Comparison of ENCODE assay signal across 14 cellular contexts in the genomic region with DNA sequence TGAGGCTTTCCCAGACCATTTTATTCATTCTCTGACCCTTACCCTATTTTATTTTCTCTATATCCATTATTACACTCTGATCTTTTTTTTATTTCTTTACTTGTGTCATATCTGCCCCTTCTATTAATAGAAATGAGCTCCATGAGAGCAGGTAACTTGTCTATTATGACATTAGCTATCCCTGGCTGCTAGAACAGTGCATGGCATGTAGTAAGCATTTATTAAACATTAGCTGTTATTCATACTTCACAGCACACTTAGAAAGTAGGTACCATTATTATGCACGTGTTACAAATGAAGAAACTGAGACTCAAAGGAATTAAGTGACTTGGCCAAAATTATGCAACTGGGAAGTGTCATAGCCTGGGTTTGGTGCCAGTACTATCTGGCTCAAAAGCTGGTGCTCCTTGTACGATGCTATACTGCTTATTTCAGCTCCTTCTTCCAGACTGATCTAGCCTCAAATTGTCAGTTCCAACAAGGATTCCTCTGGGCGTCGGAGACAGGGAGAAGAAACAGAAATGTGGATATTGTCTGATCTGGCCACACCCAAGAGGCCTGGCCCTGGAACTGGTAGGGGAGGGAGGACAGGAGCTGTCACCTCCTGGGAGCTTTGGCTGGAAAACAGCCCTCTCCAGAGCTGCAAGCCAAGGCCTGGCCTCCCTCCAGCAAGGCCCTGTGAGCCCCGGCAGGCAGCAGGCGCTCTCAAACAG. TPM values are rescaled to one million over a fixed set of nuclear protein-coding genes. Genes with fewer than 3 reads are reported as not detected.
A peak's percentile ranks its signal among the peaks of the same experiment; 100 is the strongest.
DNase-seq lines count a peak whose midpoint lies in the region; ATAC-seq and TF ChIP-seq lines count a peak whose summit lies in the region.
"Had no signal": no experiment of that assay in that cellular context is flagged by ENCODE, and none has a peak within 500 bp of the region (broad histone marks: within the 10 kb centered on the region; RNA-seq: fewer than 3 reads in every experiment).

No MANE protein-coding gene starts in this region.

- no peak for TF ChIP-seq CTCF in cardiac muscle cell (IDR thresholded peaks at IDR 0.05; ENCODE audit: low read depth, low read length)
- no peak for TF ChIP-seq CTCF in prostate gland (IDR thresholded peaks at IDR 0.05)

- no peak for TF ChIP-seq POLR2A in prostate gland (IDR thresholded peaks at IDR 0.05)

- H3K36me3 ChIP-seq in cardiac muscle cell, result no peaks in the 10 kb centered on the region
- H3K36me3 ChIP-seq in prostate gland, result no peaks in the 10 kb centered on the region
- no peaks in the 10 kb centered on the region for H3K36me3 ChIP-seq in naive thymus-derived CD4-positive, alpha-beta T cell (ENCODE audit: control insufficient read depth in 2 of 3, insufficient read depth in 3 of 3, low read length in 3 of 3)
- H3K36me3 ChIP-seq: HAP-1, neural progenitor cell had no signal

- WGBS in prostate gland, result 17% methylated on average over 6 of the region's 6 CpGs

- ATAC-seq in SK-N-SH treated with all-trans-retinoic acid at 6 μM for 48 hours, result peak; percentile 77
- no peak for ATAC-seq in HG03175 (IDR thresholded peaks at IDR 0.05; ENCODE audit: unreplicated experiment)
- no peak for ATAC-seq in naive thymus-derived CD4-positive, alpha-beta T cell
- ATAC-seq: stimulated activated naive CD8-positive, alpha-beta T cell treated with anti-CD3 and anti-CD28 coated beads, Interleukin-15, amount 100 ng/mL, for 72 hours had no signal

- DNase-seq in DMS 273 treated with DMSO at 0.1 percent for 48 hours (lab: John Stamatoyannopoulos, UW) (peak; percentile 27), cardiac muscle cell (ENCODE audit: low read depth in 1 of 2, low spot score in 1 of 2) (peak; percentile 36 to 50), prostate gland (ENCODE audit: low spot score) (peak; percentile 67), NCI-H2029 (lab: John Stamatoyannopoulos, UW) (no peak)
- DNase-seq in naive thymus-derived CD4-positive, alpha-beta T cell, result no peak
- DNase-seq in activated effector memory CD4-positive, alpha-beta T cell treated with Interleukin-2 at 50 U/mL for 16 hours, result no peak
- DNase-seq: stimulated activated naive CD8-positive, alpha-beta T cell treated with anti-CD3 and anti-CD28 coated beads, Interleukin-15, amount 100 ng/mL, for 72 hours; T-helper 1 cell had no signal

- H3K9me3 Mint-ChIP-seq in naive thymus-derived CD4-positive, alpha-beta T cell, result no peaks in the 10 kb centered on the region
- H3K9me3 Mint-ChIP-seq: neural progenitor cell; stimulated activated naive CD8-positive, alpha-beta T cell treated with anti-CD3 and anti-CD28 coated beads, Interleukin-15, amount 100 ng/mL, for 72 hours had no signal

- POLR2A ChIA-PET in naive thymus-derived CD4-positive, alpha-beta T cell (lab: Charles Lee), result no interaction called here

- CTCF ChIA-PET in naive thymus-derived CD4-positive, alpha-beta T cell (lab: Charles Lee), result interaction anchor here (0.6 kb wide), 1 partner anchor 1442 kb away, joined by 5 read pairs; no protein-coding TSS in a partner anchor

- H3K4me1 ChIP-seq in cardiac muscle cell (ENCODE audit: low read depth) (no peaks in the 10 kb centered on the region), prostate gland (replicated peaks) (no peaks in the 10 kb centered on the region)
- no peaks in the 10 kb centered on the region for H3K4me1 ChIP-seq in naive thymus-derived CD4-positive, alpha-beta T cell (ENCODE audit: control insufficient read depth in 2 of 2, insufficient read depth in 2 of 2, low read length in 2 of 2)
- H3K4me1 ChIP-seq: neural progenitor cell had no signal

- H3K27me3 Mint-ChIP-seq in naive thymus-derived CD4-positive, alpha-beta T cell, result peaks cover 0 to 5% (median 0%) of the 10 kb centered on the region in 5 donors

- intact Hi-C loops in prostate gland (cut with DNase I), result no loop called here
- intact Hi-C loops in naive thymus-derived CD4-positive, alpha-beta T cell (cut with micrococcal nuclease), result loop anchor here in 1 of 2 donors (2.0 kb wide), 1 partner anchor 16 kb away; no protein-coding TSS in a partner anchor

- H3K27ac ChIP-seq in cardiac muscle cell (peak overlapping the region; percentile 5), prostate gland (peak overlapping the region; percentile 1 to 28)
- H3K27ac ChIP-seq in naive thymus-derived CD4-positive, alpha-beta T cell (ENCODE audit: low read depth, low read length), result no peak overlapping the region
- H3K27ac ChIP-seq: C4-2B, neural progenitor cell had no signal

- no peak overlapping the region for H3K27ac Mint-ChIP-seq in naive thymus-derived CD4-positive, alpha-beta T cell
- H3K27ac Mint-ChIP-seq: neural progenitor cell; stimulated activated naive CD8-positive, alpha-beta T cell treated with anti-CD3 and anti-CD28 coated beads, Interleukin-15, amount 100 ng/mL, for 72 hours had no signal

- H3K4me3 ChIP-seq in cardiac muscle cell (no peak overlapping the region), prostate gland (no peak overlapping the region)
- no peak overlapping the region for H3K4me3 ChIP-seq in naive thymus-derived CD4-positive, alpha-beta T cell (ENCODE audit: low read length)
- H3K4me3 ChIP-seq: HAP-1, neural progenitor cell had no signal

- no peaks in the 10 kb centered on the region for H3K4me1 Mint-ChIP-seq in naive thymus-derived CD4-positive, alpha-beta T cell
- H3K4me1 Mint-ChIP-seq: neural progenitor cell; stimulated activated naive CD8-positive, alpha-beta T cell treated with anti-CD3 and anti-CD28 coated beads, Interleukin-15, amount 100 ng/mL, for 72 hours had no signal

- H3K27me3 ChIP-seq in cardiac muscle cell, result no peaks in the 10 kb centered on the region
- H3K27me3 ChIP-seq in prostate gland (replicated peaks; ENCODE audit: insufficient read depth), result no peaks in the 10 kb centered on the region
- no peaks in the 10 kb centered on the region for H3K27me3 ChIP-seq in naive thymus-derived CD4-positive, alpha-beta T cell (ENCODE audit: control insufficient read depth in 2 of 2, insufficient read depth in 2 of 2, low read length in 2 of 2)
- H3K27me3 ChIP-seq: neural progenitor cell had no signal

- peaks cover 0 to 2% (median 0%) of the 10 kb centered on the region in 5 donors for H3K36me3 Mint-ChIP-seq in naive thymus-derived CD4-positive, alpha-beta T cell
- H3K36me3 Mint-ChIP-seq: neural progenitor cell had no signal

- no peak overlapping the region for H3K4me3 Mint-ChIP-seq in naive thymus-derived CD4-positive, alpha-beta T cell
- H3K4me3 Mint-ChIP-seq: neural progenitor cell; stimulated activated naive CD8-positive, alpha-beta T cell treated with anti-CD3 and anti-CD28 coated beads, Interleukin-15, amount 100 ng/mL, for 72 hours had no signal

- H3K9me3 ChIP-seq in cardiac muscle cell (ENCODE audit: low read depth) (no peaks in the 10 kb centered on the region), prostate gland (no peaks in the 10 kb centered on the region)
- no peaks in the 10 kb centered on the region for H3K9me3 ChIP-seq in naive thymus-derived CD4-positive, alpha-beta T cell (ENCODE audit: control insufficient read depth in 2 of 3, low read length in 3 of 3)
- H3K9me3 ChIP-seq: HAP-1 had no signal

TF ChIP-seq in SK-N-SH treated with all-trans-retinoic acid at 6 μM for 48 hours, 23 proteins besides CTCF, POLR2A, EP300 and RAD21 (continues in another document):
- TF ChIP-seq, protein P1, sequence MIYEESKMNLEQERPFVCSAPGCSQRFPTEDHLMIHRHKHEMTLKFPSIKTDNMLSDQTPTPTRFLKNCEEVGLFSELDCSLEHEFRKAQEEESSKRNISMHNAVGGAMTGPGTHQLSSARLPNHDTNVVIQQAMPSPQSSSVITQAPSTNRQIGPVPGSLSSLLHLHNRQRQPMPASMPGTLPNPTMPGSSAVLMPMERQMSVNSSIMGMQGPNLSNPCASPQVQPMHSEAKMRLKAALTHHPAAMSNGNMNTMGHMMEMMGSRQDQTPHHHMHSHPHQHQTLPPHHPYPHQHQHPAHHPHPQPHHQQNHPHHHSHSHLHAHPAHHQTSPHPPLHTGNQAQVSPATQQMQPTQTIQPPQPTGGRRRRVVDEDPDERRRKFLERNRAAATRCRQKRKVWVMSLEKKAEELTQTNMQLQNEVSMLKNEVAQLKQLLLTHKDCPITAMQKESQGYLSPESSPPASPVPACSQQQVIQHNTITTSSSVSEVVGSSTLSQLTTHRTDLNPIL (CRISPR knock-in tag; IDR thresholded peaks at IDR 0.05; ENCODE audit: low read depth), result no peak
- no peak for TF ChIP-seq PATZ1 (CRISPR knock-in tag; IDR thresholded peaks at IDR 0.05; ENCODE audit: borderline replicate concordance)

RNA-seq across cellular contexts. Expression of gene NIPAL4, which starts 10.8 kb away (rescaled TPM):
- total RNA-seq in cardiac muscle cell (0.18 and 0.36 TPM in 2 replicates), prostate gland (1 to 10 TPM; 2.7 to 2.8 TPM)
- polyA plus RNA-seq in cardiac muscle cell, result 0.17 and 0.37 TPM in 2 replicates
- 1 to 10 TPM in 2 of 5 experiments, under 1 TPM in 1, not detected in 2; 0.70 to 1.6 (median 1.2) TPM for total RNA-seq in naive thymus-derived CD4-positive, alpha-beta T cell
- not detected for polyA plus RNA-seq in naive thymus-derived CD4-positive, alpha-beta T cell
- total RNA-seq: endothelial cell of umbilical vein had no signal
- polyA plus RNA-seq: endothelial cell of umbilical vein had no signal

Comparison
In these comparisons a context has a peak if more than half of its experiments do, and no peak if none do; other contexts are left out.
1. DNase-seq: peak in DMS 273 treated with DMSO at 0.1 percent for 48 hours (single experiment), cardiac muscle cell (2 of 2) and prostate gland (single experiment); none in NCI-H2029 (single experiment), naive thymus-derived CD4-positive, alpha-beta T cell (0 of 9) and activated effector memory CD4-positive, alpha-beta T cell treated with Interleukin-2 at 50 U/mL for 16 hours (single experiment).